18 cellular contexts compared by ENCODE assay signal in the genomic region with DNA sequence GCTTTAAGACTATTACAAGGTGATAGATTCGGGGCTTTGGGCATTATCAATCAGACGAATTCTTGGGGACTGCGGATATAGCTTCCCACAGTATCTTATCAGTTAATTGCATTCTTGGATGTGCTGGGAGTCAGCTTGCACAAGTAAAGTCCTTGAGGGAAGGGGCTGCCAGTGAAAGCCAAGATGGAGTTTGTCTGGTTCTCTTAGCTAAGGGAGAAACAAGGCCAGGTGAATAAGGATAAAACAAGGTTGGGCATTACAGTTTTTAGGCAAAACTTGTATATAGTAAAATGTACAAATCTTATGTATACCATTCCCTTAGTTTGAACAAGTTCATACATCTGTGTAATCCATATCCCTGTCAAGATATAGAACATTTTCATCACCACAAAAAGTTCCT.
"Had no signal": no experiment of that assay in that cellular context is flagged by ENCODE, and none has a peak within 500 bp of the region (broad histone marks: within the 10 kb centered on the region; RNA-seq: fewer than 3 reads in every experiment).

No MANE protein-coding gene starts in this region.

- ATAC-seq: activated CD8-positive, alpha-beta T cell treated with anti-CD3 and anti-CD28 coated beads for 36 hours; activated naive CD8-positive, alpha-beta T cell treated with anti-CD3 and anti-CD28 coated beads, Interleukin-2, amount 50 U/mL, for 24 hours; stimulated activated naive CD8-positive, alpha-beta T cell treated with anti-CD3 and anti-CD28 coated beads, Interleukin-15, amount 100 ng/mL, for 72 hours had no signal

- H3K27me3 Mint-ChIP-seq: activated CD4-positive, alpha-beta T cell treated with anti-CD3 and anti-CD28 coated beads, Interleukin-2, amount 10 ng/mL, durations not matched to agents 24 days and 14 days; activated CD8-positive, alpha-beta T cell treated with anti-CD3 and anti-CD28 coated beads for 36 hours; activated naive CD8-positive, alpha-beta T cell treated with anti-CD3 and anti-CD28 coated beads, Interleukin-2, amount 50 U/mL, for 24 hours; stimulated activated naive CD8-positive, alpha-beta T cell treated with anti-CD3 and anti-CD28 coated beads, Interleukin-15, amount 100 ng/mL, for 72 hours had no signal

- H3K27me3 ChIP-seq: brain microvascular endothelial cell, right atrium auricular region, suprapubic skin, transverse colon, uterus had no signal

- H3K27ac Mint-ChIP-seq: activated naive CD4-positive, alpha-beta T cell treated with anti-CD3 and anti-CD28 coated beads for 36 hours; activated naive CD8-positive, alpha-beta T cell treated with anti-CD3 and anti-CD28 coated beads, Interleukin-2, amount 50 U/mL, for 24 hours; stimulated activated naive CD8-positive, alpha-beta T cell treated with anti-CD3 and anti-CD28 coated beads, Interleukin-15, amount 100 ng/mL, for 72 hours had no signal

- H3K9me3 Mint-ChIP-seq: activated CD4-positive, alpha-beta T cell treated with anti-CD3 and anti-CD28 coated beads, Interleukin-2, amount 10 ng/mL, durations not matched to agents 24 days and 14 days; activated CD8-positive, alpha-beta T cell treated with anti-CD3 and anti-CD28 coated beads for 36 hours; activated naive CD4-positive, alpha-beta T cell treated with anti-CD3 and anti-CD28 coated beads for 36 hours; activated naive CD8-positive, alpha-beta T cell treated with anti-CD3 and anti-CD28 coated beads, Interleukin-2, amount 50 U/mL, for 24 hours; stimulated activated naive CD8-positive, alpha-beta T cell treated with anti-CD3 and anti-CD28 coated beads, Interleukin-15, amount 100 ng/mL, for 72 hours had no signal

- H3K27ac ChIP-seq: brain microvascular endothelial cell, coronary artery, right atrium auricular region, suprapubic skin, uterus had no signal

- DNase-seq: activated CD4-positive, alpha-beta T cell treated with anti-CD3 and anti-CD28 coated beads, Interleukin-2, amount 10 ng/mL, durations not matched to agents 24 days and 14 days; activated CD4-positive, CD25-positive, alpha-beta regulatory T cell; activated CD8-positive, alpha-beta T cell treated with anti-CD3 and anti-CD28 coated beads for 36 hours; activated naive CD4-positive, alpha-beta T cell treated with anti-CD3 and anti-CD28 coated beads for 36 hours; activated naive CD8-positive, alpha-beta T cell treated with anti-CD3 and anti-CD28 coated beads, Interleukin-2, amount 50 U/mL, for 24 hours; activated T-cell treated with anti-CD3 and anti-CD28 coated beads, Interleukin-2, amount 50 U/mL, for 1 hour; aorta; brain microvascular endothelial cell; erythroblast; foreskin melanocyte; occipital lobe; stimulated activated CD4-positive, alpha-beta T cell treated with anti-CD3 and anti-CD28 coated beads, Interleukin-2, amount 100 ng/mL, for 24 hours; stimulated activated naive CD8-positive, alpha-beta T cell treated with anti-CD3 and anti-CD28 coated beads, Interleukin-15, amount 100 ng/mL, for 72 hours; transverse colon; uterus had no signal

- H3K4me3 ChIP-seq: coronary artery, right atrium auricular region, suprapubic skin, transverse colon, uterus had no signal

- H3K36me3 ChIP-seq: brain microvascular endothelial cell, right atrium auricular region, transverse colon, uterus had no signal

- H3K9me3 ChIP-seq: right atrium auricular region, suprapubic skin, transverse colon, uterus had no signal

- H3K4me3 Mint-ChIP-seq: activated CD8-positive, alpha-beta T cell treated with anti-CD3 and anti-CD28 coated beads for 36 hours; activated naive CD4-positive, alpha-beta T cell treated with anti-CD3 and anti-CD28 coated beads for 36 hours; activated naive CD8-positive, alpha-beta T cell treated with anti-CD3 and anti-CD28 coated beads, Interleukin-2, amount 50 U/mL, for 24 hours; stimulated activated naive CD8-positive, alpha-beta T cell treated with anti-CD3 and anti-CD28 coated beads, Interleukin-15, amount 100 ng/mL, for 72 hours had no signal
